Comparison of ENCODE assay signal across 21 cellular contexts in the genomic region with DNA sequence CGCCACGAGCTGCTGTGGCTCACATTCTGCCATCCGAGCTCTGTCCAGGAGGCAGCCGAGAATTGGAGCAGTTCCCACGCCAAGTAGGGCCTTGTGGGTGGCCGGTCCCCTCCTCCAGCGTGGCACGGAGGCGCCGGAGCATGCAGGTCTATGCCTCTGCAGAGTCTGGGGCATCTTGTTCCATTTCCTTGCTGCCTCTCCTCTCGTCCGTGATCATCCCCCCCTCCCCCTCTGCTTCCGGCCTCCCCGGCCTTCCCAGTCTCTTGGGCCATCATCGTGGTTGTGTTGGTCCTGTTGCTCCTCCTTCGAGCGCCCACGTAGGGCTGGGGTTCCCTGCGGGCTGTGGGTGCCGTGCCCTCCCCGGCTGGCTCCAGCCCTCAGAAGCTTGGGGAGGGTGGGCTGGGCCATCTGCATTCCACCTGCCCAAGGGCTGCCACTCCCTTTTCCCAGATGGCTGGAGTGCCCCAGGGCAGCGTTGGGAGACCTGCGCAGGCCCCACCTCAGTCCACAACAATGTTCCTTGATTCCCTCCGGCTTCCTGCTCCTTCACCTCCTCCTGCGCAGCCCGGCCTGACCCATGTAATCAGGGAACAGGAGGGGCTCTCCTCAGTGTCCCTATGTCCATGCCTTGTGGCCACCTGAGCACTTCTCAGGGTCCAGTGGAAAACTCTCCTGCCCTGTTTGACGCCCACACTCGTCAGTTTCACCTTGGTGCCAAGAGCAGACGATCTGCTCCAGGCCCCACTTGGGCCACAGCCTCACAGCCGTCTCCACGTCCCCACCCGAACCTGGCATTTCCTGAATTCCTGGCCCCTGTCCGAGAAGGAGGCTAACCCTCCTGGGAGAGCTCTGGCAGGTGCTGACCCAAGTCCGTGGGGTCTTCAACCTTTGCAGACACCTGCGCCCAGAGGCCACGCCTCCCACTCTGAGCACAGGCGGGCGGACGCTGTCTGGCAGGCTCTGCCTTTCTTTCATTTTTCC. TPM values are rescaled to one million over a fixed set of nuclear protein-coding genes. Genes with fewer than 3 reads are reported as not detected.
A peak's percentile ranks its signal among the peaks of the same experiment; 100 is the strongest.
DNase-seq lines count a peak whose midpoint lies in the region; ATAC-seq and TF ChIP-seq lines count a peak whose summit lies in the region.
"Had no signal": no experiment of that assay in that cellular context is flagged by ENCODE, and none has a peak within 500 bp of the region (broad histone marks: within the 10 kb centered on the region; RNA-seq: fewer than 3 reads in every experiment).

No MANE protein-coding gene starts in this region.

- H3K4me1 ChIP-seq in Caco-2 (peaks cover 11% of the 10 kb centered on the region; the same call in 1 of the 2 replicates), RWPE2 (ENCODE audit: insufficient read depth, poor library complexity, severe bottlenecking) (peaks cover 25% of the 10 kb centered on the region), foreskin keratinocyte (no peaks in the 10 kb centered on the region)

- no peaks in the 10 kb centered on the region for H3K27me3 Mint-ChIP-seq in Caco-2 (ENCODE audit: insufficient read depth, unreplicated experiment)
- H3K27me3 Mint-ChIP-seq in neural crest cell (ENCODE audit: low read depth) = no peaks in the 10 kb centered on the region
- H3K27me3 Mint-ChIP-seq in stimulated activated memory B cell treated with anti-CD40 and anti-IgM and Interleukin-4, amounts not matched to agents 10 μg/mL and 1 μg/mL and 100 μg/mL, for 72 hours = peaks cover 29% of the 10 kb centered on the region

- H3K4me3 Mint-ChIP-seq in Caco-2 (ENCODE audit: unreplicated experiment) (peak overlapping the region; percentile 48), neural crest cell (no peak overlapping the region)
- H3K4me3 Mint-ChIP-seq in stimulated activated memory B cell treated with anti-CD40 and anti-IgM and Interleukin-4, amounts not matched to agents 10 μg/mL and 1 μg/mL and 100 μg/mL, for 72 hours = no peak overlapping the region
- H3K4me3 Mint-ChIP-seq: activated CD8-positive, alpha-beta T cell treated with anti-CD3 and anti-CD28 coated beads, Interleukin-2, amount 10 ng/mL, durations not matched to agents 7 days and 5 days; stimulated activated effector memory CD8-positive, alpha-beta T cell treated with anti-CD3 and anti-CD28 coated beads, Interleukin-12 subunit alpha, Interleukin-12 subunit beta, amount 100 ng/mL, for 72 hours had no signal

- ATAC-seq in RWPE2 (ENCODE audit: low read depth) = peak; percentile 73
- peak; percentile 4 for ATAC-seq in foreskin keratinocyte
- no peak for ATAC-seq in HG03108 (IDR thresholded peaks at IDR 0.05; ENCODE audit: unreplicated experiment)
- no peak for ATAC-seq in HG02884 (IDR thresholded peaks at IDR 0.05; ENCODE audit: unreplicated experiment)
- no peak for ATAC-seq in stimulated activated memory B cell treated with anti-CD40 and anti-IgM and Interleukin-4, amounts not matched to agents 10 μg/mL and 1 μg/mL and 100 μg/mL, for 72 hours
- ATAC-seq: activated CD8-positive, alpha-beta T cell treated with anti-CD3 and anti-CD28 coated beads, Interleukin-2, amount 10 ng/mL, durations not matched to agents 7 days and 5 days; activated naive CD4-positive, alpha-beta T cell treated with anti-CD3 and anti-CD28 coated beads, Interleukin-2, amount 50 U/mL, for 72 hours; body of pancreas; stimulated activated effector memory CD8-positive, alpha-beta T cell treated with anti-CD3 and anti-CD28 coated beads, Interleukin-12 subunit alpha, Interleukin-12 subunit beta, amount 100 ng/mL, for 72 hours had no signal

- CTCF ChIA-PET in Caco-2 (lab: Charles Lee) = no interaction called here

- H3K27me3 ChIP-seq in Caco-2 (replicated peaks; ENCODE audit: control insufficient read depth, insufficient read depth, low read length) = no peaks in the 10 kb centered on the region
- no peaks in the 10 kb centered on the region for H3K27me3 ChIP-seq in RWPE2 (ENCODE audit: insufficient read depth, poor library complexity, severe bottlenecking)
- no peaks in the 10 kb centered on the region for H3K27me3 ChIP-seq in foreskin keratinocyte
- H3K27me3 ChIP-seq: body of pancreas, tibial nerve had no signal

- H3K9me3 ChIP-seq in Caco-2 (no peaks in the 10 kb centered on the region), RWPE2 (ENCODE audit: severe bottlenecking) (no peaks in the 10 kb centered on the region)
- H3K9me3 ChIP-seq: body of pancreas, tibial nerve had no signal

- no peaks in the 10 kb centered on the region for H3K9me3 Mint-ChIP-seq in Caco-2 (ENCODE audit: unreplicated experiment)
- no peaks in the 10 kb centered on the region for H3K9me3 Mint-ChIP-seq in neural crest cell
- H3K9me3 Mint-ChIP-seq in stimulated activated memory B cell treated with anti-CD40 and anti-IgM and Interleukin-4, amounts not matched to agents 10 μg/mL and 1 μg/mL and 100 μg/mL, for 72 hours = no peaks in the 10 kb centered on the region
- H3K9me3 Mint-ChIP-seq: activated naive CD4-positive, alpha-beta T cell treated with anti-CD3 and anti-CD28 coated beads, Interleukin-2, amount 50 U/mL, for 72 hours; stimulated activated effector memory CD8-positive, alpha-beta T cell treated with anti-CD3 and anti-CD28 coated beads, Interleukin-12 subunit alpha, Interleukin-12 subunit beta, amount 100 ng/mL, for 72 hours had no signal

- H3K36me3 Mint-ChIP-seq in Caco-2 (ENCODE audit: insufficient read depth, unreplicated experiment) (peaks cover 43% of the 10 kb centered on the region), neural crest cell (ENCODE audit: low read depth) (no peaks in the 10 kb centered on the region)
- H3K36me3 Mint-ChIP-seq in stimulated activated memory B cell treated with anti-CD40 and anti-IgM and Interleukin-4, amounts not matched to agents 10 μg/mL and 1 μg/mL and 100 μg/mL, for 72 hours = no peaks in the 10 kb centered on the region
- H3K36me3 Mint-ChIP-seq: activated naive CD4-positive, alpha-beta T cell treated with anti-CD3 and anti-CD28 coated beads, Interleukin-2, amount 50 U/mL, for 72 hours; stimulated activated effector memory CD8-positive, alpha-beta T cell treated with anti-CD3 and anti-CD28 coated beads, Interleukin-12 subunit alpha, Interleukin-12 subunit beta, amount 100 ng/mL, for 72 hours had no signal

- H3K36me3 ChIP-seq in Caco-2 (ENCODE audit: control insufficient read depth, insufficient read depth, low read length) (no peaks in the 10 kb centered on the region), RWPE2 (ENCODE audit: low read depth) (peaks cover 37% of the 10 kb centered on the region)

- no TSS peak for BruUV-seq in Caco-2 (replicated peaks; lab: Mats Ljungman, UMichigan)

- intact Hi-C loops in Caco-2 (cut with micrococcal nuclease; ENCODE audit: unreplicated experiment) = no loop called here

- H3K4me3 ChIP-seq in Caco-2 (ENCODE audit: low read depth, low read length) (no peak overlapping the region), RWPE2 (ENCODE audit: severe bottlenecking) (no peak overlapping the region), foreskin fibroblast (ENCODE audit: low read depth in 1 of 2, low read length in 2 of 2) (no peak overlapping the region)
- H3K4me3 ChIP-seq: body of pancreas, tibial nerve had no signal

- H3K4me1 Mint-ChIP-seq in Caco-2 (ENCODE audit: low read depth, unreplicated experiment) = peaks cover 9% of the 10 kb centered on the region
- peaks cover 24% of the 10 kb centered on the region for H3K4me1 Mint-ChIP-seq in neural crest cell
- no peaks in the 10 kb centered on the region for H3K4me1 Mint-ChIP-seq in stimulated activated memory B cell treated with anti-CD40 and anti-IgM and Interleukin-4, amounts not matched to agents 10 μg/mL and 1 μg/mL and 100 μg/mL, for 72 hours
- H3K4me1 Mint-ChIP-seq: IgD-negative memory B cell; stimulated activated effector memory CD8-positive, alpha-beta T cell treated with anti-CD3 and anti-CD28 coated beads, Interleukin-12 subunit alpha, Interleukin-12 subunit beta, amount 100 ng/mL, for 72 hours had no signal

- DNase-seq in Caco-2 (peak in 1 of 2 experiments; percentile 64), RWPE2 (ENCODE audit: low spot score) (no peak), foreskin keratinocyte (peak in 1 of 2 donors; percentile 37), neural crest cell (ENCODE audit: low read depth, low spot score) (no peak), foreskin fibroblast (no peak)
- DNase-seq: activated CD8-positive, alpha-beta T cell treated with anti-CD3 and anti-CD28 coated beads, Interleukin-2, amount 10 ng/mL, durations not matched to agents 7 days and 5 days; activated T-cell treated with anti-CD3 and anti-CD28 coated beads, Interleukin-2, amount 50 U/mL, for 48 hours; dermis blood vessel endothelial cell; NCI-H2081; NCI-H510A treated with DMSO at 0.1 percent for 48 hours; SHP77 treated with DMSO at 0.1 percent for 48 hours had no signal

- H3K27ac Mint-ChIP-seq in Caco-2 (ENCODE audit: unreplicated experiment) (peak overlapping the region; percentile 70), neural crest cell (ENCODE audit: unreplicated experiment) (peak overlapping the region; percentile 58)
- H3K27ac Mint-ChIP-seq in stimulated activated memory B cell treated with anti-CD40 and anti-IgM and Interleukin-4, amounts not matched to agents 10 μg/mL and 1 μg/mL and 100 μg/mL, for 72 hours = no peak overlapping the region
- H3K27ac Mint-ChIP-seq: activated CD8-positive, alpha-beta T cell treated with anti-CD3 and anti-CD28 coated beads, Interleukin-2, amount 10 ng/mL, durations not matched to agents 7 days and 5 days; activated naive CD4-positive, alpha-beta T cell treated with anti-CD3 and anti-CD28 coated beads, Interleukin-2, amount 50 U/mL, for 72 hours; IgD-negative memory B cell; stimulated activated effector memory CD8-positive, alpha-beta T cell treated with anti-CD3 and anti-CD28 coated beads, Interleukin-12 subunit alpha, Interleukin-12 subunit beta, amount 100 ng/mL, for 72 hours had no signal

- peak overlapping the region; percentile 69 for H3K27ac ChIP-seq in RWPE2 (ENCODE audit: poor library complexity, severe bottlenecking)
- H3K27ac ChIP-seq in foreskin keratinocyte = no peak overlapping the region
- H3K27ac ChIP-seq: body of pancreas, C4-2B, VCaP had no signal

- POLR2A ChIA-PET in Caco-2 (lab: Charles Lee) = no interaction called here

- TF ChIP-seq CTCF in Caco-2 (IDR thresholded peaks at IDR 0.05; ENCODE audit: insufficient read depth in 1 of 2, low read depth in 1 of 2, low read length in 1 of 2, severe bottlenecking in 1 of 2, unreplicated experiment in 1 of 2) (no peak), RWPE2 (IDR thresholded peaks at IDR 0.05; ENCODE audit: poor library complexity, severe bottlenecking) (no peak), foreskin keratinocyte (conservative IDR thresholded peaks at IDR 0.05) (no peak), neural crest cell (conservative IDR thresholded peaks at IDR 0.05) (no peak), foreskin fibroblast (IDR thresholded peaks at IDR 0.05; ENCODE audit: low read depth, low read length) (no peak)

RNA-seq across cellular contexts. Expression of a gene that starts 37.1 kb away (rescaled TPM):
- total RNA-seq in Caco-2 (2022) = 52.6 and 57.7 TPM in 2 replicates
- total RNA-seq in foreskin keratinocyte = 104 and 106 TPM in 2 replicates
- 117 and 118 TPM in 2 replicates for polyA plus RNA-seq in foreskin keratinocyte
- total RNA-seq in neural crest cell = 47.5 and 53.6 TPM in 2 replicates

Comparison
In these comparisons a context has a peak if more than half of its experiments do, and no peak if none do; other contexts are left out.
1. ATAC-seq: peak in RWPE2 (single experiment) and foreskin keratinocyte (single experiment); none in HG03108 (single experiment), HG02884 (single experiment) and stimulated activated memory B cell treated with anti-CD40 and anti-IgM and Interleukin-4, amounts not matched to agents 10 μg/mL and 1 μg/mL and 100 μg/mL, for 72 hours (single experiment).